ENCODE assay signal across 13 cellular contexts in the genomic region with DNA sequence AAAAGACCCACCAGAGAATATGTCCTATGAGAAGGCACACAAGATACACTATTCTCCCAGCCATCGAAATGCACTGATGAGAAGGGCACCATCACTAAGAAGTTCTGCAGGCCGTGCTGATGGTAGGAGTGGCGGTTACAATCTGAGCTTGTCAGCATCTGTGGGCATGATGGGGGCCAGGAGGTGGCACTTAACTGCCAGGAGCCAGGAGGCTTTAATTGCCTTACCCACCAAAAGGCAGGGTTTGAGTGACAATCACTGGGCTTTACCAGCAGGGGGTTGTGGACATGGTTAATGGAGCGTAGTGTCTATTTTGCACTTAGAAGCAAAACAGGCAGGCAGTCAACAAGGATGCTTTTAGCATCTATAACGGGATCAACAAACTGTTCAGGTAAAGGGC. TPM values are rescaled to one million over a fixed set of nuclear protein-coding genes. Genes with fewer than 3 reads are reported as not detected.
DNase-seq lines count a peak whose midpoint lies in the region; ATAC-seq, FAIRE-seq and TF ChIP-seq lines count a peak whose summit lies in the region.
"Had no signal": no experiment of that assay in that cellular context is flagged by ENCODE, and none has a peak within 500 bp of the region (broad histone marks: within the 10 kb centered on the region; RNA-seq: fewer than 3 reads in every experiment).

No MANE protein-coding gene starts in this region.

- CTCF ChIA-PET in PC-9 (lab: Charles Lee) = no interaction called here

- no peak overlapping the region for H3K27ac ChIP-seq in PC-9
- H3K27ac ChIP-seq: heart left ventricle, right atrium auricular region had no signal

- H4K20me1 ChIP-seq in PC-9 (ENCODE audit: insufficient read depth) = no peaks in the 10 kb centered on the region

- BruUV-seq in PC-9 (replicated peaks; lab: Mats Ljungman, UMichigan) = no TSS peak

- no peak overlapping the region for H3K4me2 ChIP-seq in PC-9

- DNase-seq in NCI-H2171 treated with DMSO at 0.1 percent for 48 hours (lab: John Stamatoyannopoulos, UW) (peak; percentile 34), NCI-H2171 (lab: John Stamatoyannopoulos, UW) (no peak), GM19239 (ENCODE audit: insufficient read length, low spot score) (no peak), NOMO-1 treated with DMSO at 0.1 percent for 48 hours (lab: John Stamatoyannopoulos, UW; ENCODE audit: unreplicated experiment) (peak; percentile 35), kidney epithelial cell (ENCODE audit: low read depth) (no peak), PC-9 (no peak), left colon (no peak)
- DNase-seq: heart left ventricle, mesendoderm, SHP77 had no signal

- H3K27me3 ChIP-seq in kidney epithelial cell (ENCODE audit: control insufficient read depth, insufficient read depth, low read length) (no peaks in the 10 kb centered on the region), PC-9 (ENCODE audit: insufficient read depth, low read depth) (no peaks in the 10 kb centered on the region)
- H3K27me3 ChIP-seq: heart left ventricle, right atrium auricular region had no signal

- H3F3A ChIP-seq in PC-9 (ENCODE audit: insufficient read depth, low read depth) = peaks cover 12% of the 10 kb centered on the region; the same call in 1 of the 2 replicates

- no peaks in the 10 kb centered on the region for H3K9me2 ChIP-seq in PC-9 (ENCODE audit: insufficient read depth)

- no peak for ATAC-seq in HG02798 (IDR thresholded peaks at IDR 0.05; ENCODE audit: poor library complexity, unreplicated experiment)
- ATAC-seq in left colon = no peak
- ATAC-seq: heart left ventricle had no signal

- TF ChIP-seq CTCF in kidney epithelial cell (IDR thresholded peaks at IDR 0.05; ENCODE audit: insufficient read depth, low read length, poor library complexity, severe bottlenecking) (peak; percentile 19), PC-9 (conservative IDR thresholded peaks at IDR 0.05) (no peak)

- FAIRE-seq in GM19239 (lab: Jason Lieb, UNC) = peak; percentile 67

- H3K79me2 ChIP-seq in PC-9 (ENCODE audit: low read depth) = no peaks in the 10 kb centered on the region

- intact Hi-C loops in PC-9 (cut with micrococcal nuclease; ENCODE audit: unreplicated experiment) = loop anchor here (10.0 kb wide), 2 partner anchors 314 to 494 kb away; a partner anchor contains a TSS
- intact Hi-C loops in left colon (cut with DNase I, micrococcal nuclease) = no loop called here

- no peak overlapping the region for H3K4me3 ChIP-seq in kidney epithelial cell (ENCODE audit: low read depth, low read length)
- no peak overlapping the region for H3K4me3 ChIP-seq in PC-9
- H3K4me3 ChIP-seq: HAP-1, heart left ventricle, right atrium auricular region had no signal

- POLR2A ChIA-PET in PC-9 (lab: Charles Lee; ENCODE audit: unreplicated experiment) = no interaction called here

- H3K4me1 ChIP-seq in PC-9 (replicated peaks; ENCODE audit: insufficient read depth) = peaks cover 14% of the 10 kb centered on the region
- H3K4me1 ChIP-seq: HAP-1, right atrium auricular region had no signal

- H3K36me3 ChIP-seq in kidney epithelial cell (ENCODE audit: control insufficient read depth, insufficient read depth, low read length) (no peaks in the 10 kb centered on the region), PC-9 (ENCODE audit: low read depth) (no peaks in the 10 kb centered on the region)
- H3K36me3 ChIP-seq: HAP-1, heart left ventricle, right atrium auricular region had no signal

- no peak overlapping the region for H2AFZ ChIP-seq in PC-9

- no peaks in the 10 kb centered on the region for H3K9me3 ChIP-seq in PC-9 (ENCODE audit: insufficient read depth, low read depth)
- H3K9me3 ChIP-seq: HAP-1, right atrium auricular region had no signal

RNA-seq across cellular contexts. Expression of a gene that starts 16.0 kb away (rescaled TPM):
- 46.2 and 47.9 TPM in 2 replicates for total RNA-seq in kidney epithelial cell
- total RNA-seq in PC-9 (2021) = 40.9 and 42.2 TPM in 2 replicates
- 100 to 1,000 TPM; 303 to 408 TPM for total RNA-seq in left colon

RNA-seq across cellular contexts. Expression of a gene that starts 31.6 kb away (rescaled TPM):
- 70.2 and 71.4 TPM in 2 replicates for total RNA-seq in kidney epithelial cell
- total RNA-seq in PC-9 (2021) = 22.7 and 29.4 TPM in 2 replicates
- total RNA-seq in left colon = 10 to 100 TPM; 24.0 to 25.9 TPM

Comparison
In these comparisons a context has a peak if more than half of its experiments do, and no peak if none do; other contexts are left out.
1. DNase-seq: peak in NCI-H2171 treated with DMSO at 0.1 percent for 48 hours (single experiment) and NOMO-1 treated with DMSO at 0.1 percent for 48 hours (single experiment); none in NCI-H2171 (single experiment), GM19239 (single experiment), kidney epithelial cell (single experiment), PC-9 (0 of 2) and left colon (0 of 2).